Comparison of ENCODE assay signal across 7 cellular contexts in genomic region chr9:125746017-125746773, GRCh38.
DNase-seq lines count a peak whose midpoint lies in the region; ATAC-seq and TF ChIP-seq lines count a peak whose summit lies in the region.

No MANE protein-coding gene starts in this region.

- ATAC-seq in GM18508 (IDR thresholded peaks at IDR 0.05; ENCODE audit: insufficient read depth, unreplicated experiment) = peak; percentile 58
- peak; percentile 62 for ATAC-seq in HG02981 (IDR thresholded peaks at IDR 0.05; ENCODE audit: unreplicated experiment)

- DNase-seq in NCI-H2029 treated with DMSO at 0.1 percent for 48 hours (lab: John Stamatoyannopoulos, UW) (peak; percentile 95), T1000 (lab: John Stamatoyannopoulos, UW) (peak; percentile 91), astrocyte of the spinal cord (ENCODE audit: low read depth, low spot score) (peak; percentile 93), hypothalamus (lab: John Stamatoyannopoulos, UW) (peak in 50 of 51 donors; percentile 60 to 97 (median 88)), retinal pigment epithelial cell (ENCODE audit: low read depth) (peak; percentile 90)

- in situ Hi-C loops in astrocyte of the spinal cord (cut with HindIII; ENCODE audit: low sequenced_read_pairs) = no loop called here

- no peak for TF ChIP-seq CTCF in astrocyte of the spinal cord (IDR thresholded peaks at IDR 0.05; ENCODE audit: low read depth, low read length)
- TF ChIP-seq CTCF in retinal pigment epithelial cell (conservative IDR thresholded peaks at IDR 0.05; ENCODE audit: low read depth, low read length) = no peak

- H3K4me3 ChIP-seq in astrocyte of the spinal cord (ENCODE audit: low read depth, low read length) = peak overlapping the region; percentile 76
- peak overlapping the region; percentile 50 for H3K4me3 ChIP-seq in retinal pigment epithelial cell (ENCODE audit: low read length)

Comparison
In these comparisons a context has a peak if more than half of its experiments do, and no peak if none do; other contexts are left out.
1. Peak in every context shown above with its lines: DNase-seq, ATAC-seq and H3K4me3 ChIP-seq.